Comparison of ENCODE assay signal across 16 cellular contexts in the genomic region with DNA sequence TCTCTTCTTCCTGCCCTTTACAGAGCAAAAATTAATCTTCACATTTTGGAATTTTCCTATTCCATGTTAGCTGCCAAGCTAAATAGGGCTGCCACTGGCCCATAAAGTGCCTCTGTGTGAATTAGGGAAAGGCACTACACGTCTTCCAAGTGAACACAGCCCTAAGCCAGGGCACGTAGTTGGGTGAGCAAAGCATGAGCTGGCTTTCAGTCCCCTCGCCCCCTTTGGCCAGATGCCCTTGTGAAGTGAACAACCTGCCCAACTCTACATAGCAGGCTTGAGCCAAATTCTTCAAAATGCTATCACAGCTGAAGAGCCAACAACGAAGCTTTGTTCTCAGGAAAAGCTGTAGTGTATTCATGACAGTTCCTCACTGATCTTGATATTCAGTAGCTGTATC.
DNase-seq lines count a peak whose midpoint lies in the region; ATAC-seq and TF ChIP-seq lines count a peak whose summit lies in the region.
"Had no signal": no experiment of that assay in that cellular context is flagged by ENCODE, and none has a peak within 500 bp of the region (broad histone marks: within the 10 kb centered on the region; RNA-seq: fewer than 3 reads in every experiment).

No MANE protein-coding gene starts in this region.

- DNase-seq in SK-MEL-5 (ENCODE audit: low read depth, low spot score), result peak; percentile 4
- DNase-seq in fibroblast of gingiva (ENCODE audit: low read depth), result peak; percentile 62
- DNase-seq in middle frontal gyrus (ENCODE audit: extremely low spot score, low spot score), result peak; percentile 54
- DNase-seq in tibial nerve (ENCODE audit: low spot score in 2 of 2), result peak; percentile 16 to 24
- DNase-seq in NCI-H2029 treated with DMSO at 0.1 percent for 48 hours (lab: John Stamatoyannopoulos, UW), result no peak
- no peak for DNase-seq in progenitor cell of endocrine pancreas (ENCODE audit: low spot score, unreplicated experiment)
- DNase-seq in naive thymus-derived CD8-positive, alpha-beta T cell, result no peak
- DNase-seq: gastrocnemius medialis; NCI-H2081; NCI-H524; sigmoid colon; SJCRH30; stimulated activated CD4-positive, alpha-beta T cell treated with anti-CD3 and anti-CD28 coated beads, Interleukin-2, amount 100 ng/mL, for 24 hours had no signal

- TF ChIP-seq CTCF in tibial nerve (IDR thresholded peaks at IDR 0.05) (no peak), progenitor cell of endocrine pancreas (IDR thresholded peaks at IDR 0.05; ENCODE audit: unreplicated experiment) (no peak)

- H3K36me3 Mint-ChIP-seq in progenitor cell of endocrine pancreas (ENCODE audit: insufficient read depth), result no peaks in the 10 kb centered on the region
- no peaks in the 10 kb centered on the region for H3K36me3 Mint-ChIP-seq in naive thymus-derived CD8-positive, alpha-beta T cell

- H3K27ac Mint-ChIP-seq in progenitor cell of endocrine pancreas, result no peak overlapping the region
- no peak overlapping the region for H3K27ac Mint-ChIP-seq in naive thymus-derived CD8-positive, alpha-beta T cell
- H3K27ac Mint-ChIP-seq: activated T-helper 2 cell treated with anti-CD3 and anti-CD28 coated beads, Interferon-gamma antibody, Interleukin-2, Interleukin-4, amounts not matched to agents 10 μg/mL and 5 μg/mL and 100 μg/mL, durations not matched to agents 14 hours and 24 hours and 36 hours; T-helper 2 cell treated with Interferon-gamma antibody and Interleukin-4, amounts not matched to agents 5 μg/mL and 100 μg/mL, for 36 hours had no signal

- H3K9me3 ChIP-seq in tibial nerve, result peaks cover 0 to 17% (median 0%) of the 10 kb centered on the region in 4 donors
- H3K9me3 ChIP-seq: gastrocnemius medialis, sigmoid colon, SJCRH30 had no signal

- WGBS in tibial nerve, 2 donors, result 6 to 22% methylated on average over 4 of the region's 4 CpGs

- H3K4me3 ChIP-seq in tibial nerve, result no peak overlapping the region
- H3K4me3 ChIP-seq: gastrocnemius medialis, lung, sigmoid colon, SJCRH30 had no signal

- peaks cover 18% of the 10 kb centered on the region for H3K9me3 Mint-ChIP-seq in progenitor cell of endocrine pancreas (ENCODE audit: low read depth)
- peaks cover 0 to 41% (median 23%) of the 10 kb centered on the region in 9 donors for H3K9me3 Mint-ChIP-seq in naive thymus-derived CD8-positive, alpha-beta T cell

- TF ChIP-seq EP300 in tibial nerve (IDR thresholded peaks at IDR 0.05), result peak in 1 of 2 donors; percentile 24

- no peaks in the 10 kb centered on the region for H3K27me3 Mint-ChIP-seq in progenitor cell of endocrine pancreas
- no peaks in the 10 kb centered on the region for H3K27me3 Mint-ChIP-seq in naive thymus-derived CD8-positive, alpha-beta T cell

- H3K27ac ChIP-seq in tibial nerve, result peak overlapping the region in 1 of 4 donors; percentile 36
- H3K27ac ChIP-seq: gastrocnemius medialis, sigmoid colon, SJCRH30 had no signal

- H3K4me1 Mint-ChIP-seq in progenitor cell of endocrine pancreas (ENCODE audit: low read depth), result peaks cover 2% of the 10 kb centered on the region
- no peaks in the 10 kb centered on the region for H3K4me1 Mint-ChIP-seq in naive thymus-derived CD8-positive, alpha-beta T cell

- no peaks in the 10 kb centered on the region for H3K27me3 ChIP-seq in tibial nerve
- H3K27me3 ChIP-seq: gastrocnemius medialis, sigmoid colon, SJCRH30 had no signal

- peaks cover 0 to 34% (median 2%) of the 10 kb centered on the region in 4 donors for H3K4me1 ChIP-seq in tibial nerve
- H3K4me1 ChIP-seq: gastrocnemius medialis, sigmoid colon, SJCRH30 had no signal

- H3K36me3 ChIP-seq in tibial nerve, result no peaks in the 10 kb centered on the region
- H3K36me3 ChIP-seq: gastrocnemius medialis, sigmoid colon, SJCRH30 had no signal

- H3K4me3 Mint-ChIP-seq in progenitor cell of endocrine pancreas (ENCODE audit: low read depth), result no peak overlapping the region
- H3K4me3 Mint-ChIP-seq in naive thymus-derived CD8-positive, alpha-beta T cell, result no peak overlapping the region
- H3K4me3 Mint-ChIP-seq: T-helper 2 cell treated with Interferon-gamma antibody and Interleukin-4, amounts not matched to agents 5 μg/mL and 100 μg/mL, for 36 hours had no signal

- in situ Hi-C loops in SK-MEL-5 (cut with HindIII; ENCODE audit: low pct_unique_long_range_greater_than_20kb, low sequenced_read_pairs), result no loop called here

- POLR2A ChIA-PET in naive thymus-derived CD8-positive, alpha-beta T cell (lab: Charles Lee), result no interaction called here

- ATAC-seq in naive thymus-derived CD8-positive, alpha-beta T cell, result no peak
- ATAC-seq: gastrocnemius medialis had no signal

- no peak for TF ChIP-seq POLR2A in tibial nerve (IDR thresholded peaks at IDR 0.05)

Comparison
In these comparisons a context has a peak if more than half of its experiments do, and no peak if none do; other contexts are left out.
1. DNase-seq: peak in SK-MEL-5 (single experiment), fibroblast of gingiva (single experiment), middle frontal gyrus (single experiment) and tibial nerve (2 of 2); none in NCI-H2029 treated with DMSO at 0.1 percent for 48 hours (single experiment), progenitor cell of endocrine pancreas (single experiment) and naive thymus-derived CD8-positive, alpha-beta T cell (0 of 10).